8 cellular contexts compared by ENCODE assay signal in genomic region chr6:145814035-145814500, GRCh38. TPM values are rescaled to one million over a fixed set of nuclear protein-coding genes. Genes with fewer than 3 reads are reported as not detected.
A peak's percentile ranks its signal among the peaks of the same experiment; 100 is the strongest.
DNase-seq lines count a peak whose midpoint lies in the region; ATAC-seq and TF ChIP-seq lines count a peak whose summit lies in the region.

No MANE protein-coding gene starts in this region.

- TF ChIP-seq CTCF in RWPE1 (conservative IDR thresholded peaks at IDR 0.05; ENCODE audit: low read depth): no peak
- TF ChIP-seq CTCF in MCF 10A (IDR thresholded peaks at IDR 0.05; ENCODE audit: unreplicated experiment): no peak

- CTCF ChIA-PET in RWPE1 (lab: Yijun Ruan, JAX) (no interaction called here), MCF 10A (lab: Yijun Ruan, JAX) (interaction anchor here (1.1 to 2.6 kb wide), 4 partner anchors 52 to 101 kb away, joined by 3 to 24 read pairs (median 4); partner anchors contain the start of gene EPM2A)

- H3K27ac ChIP-seq in RWPE1: peak overlapping the region; percentile 92
- peak overlapping the region; percentile 75 to 97 (median 92) for H3K27ac ChIP-seq in skin epidermis

- POLR2A ChIA-PET in RWPE1 (lab: Yijun Ruan, JAX; ENCODE audit: low non-redundant PET): interaction anchor here (2.6 kb wide), 1 partner anchor 79 kb away, joined by 17 read pairs; the partner anchor contains the start of gene EPM2A
- POLR2A ChIA-PET in MCF 10A (lab: Yijun Ruan, JAX): interaction anchor here (0.6 to 3.3 kb wide), 23 partner anchors 12 to 732 kb away, joined by 3 to 158 read pairs (median 4); partner anchors contain the start of genes EPM2A and SHPRH

- ATAC-seq in GM19463 (IDR thresholded peaks at IDR 0.05; ENCODE audit: unreplicated experiment): peak; percentile 13
- peak; percentile 14 for ATAC-seq in HG03460 (IDR thresholded peaks at IDR 0.05; ENCODE audit: unreplicated experiment)

- H3K27me3 Mint-ChIP-seq in MCF 10A (ENCODE audit: insufficient read depth, unreplicated experiment): no peaks in the 10 kb centered on the region

- peaks cover 38% of the 10 kb centered on the region for H3K4me1 Mint-ChIP-seq in MCF 10A (ENCODE audit: insufficient read depth, unreplicated experiment)

- intact Hi-C loops in MCF 10A (cut with micrococcal nuclease): loop anchor here (1.0 to 10.0 kb wide), 3 partner anchors 79 to 731 kb away; partner anchors contain the start of genes EPM2A and RAB32

- DNase-seq in DMS114 treated with DMSO at 0.1 percent for 48 hours (lab: John Stamatoyannopoulos, UW; ENCODE audit: unreplicated experiment) (peak; percentile 6), RWPE1 (ENCODE audit: low spot score) (peak; percentile 35), MCF 10A (ENCODE audit: unreplicated experiment) (peak; percentile 66), iPS-NIHi7 (ENCODE audit: extremely low spot score) (peak; percentile 31), NCI-H1930 (lab: John Stamatoyannopoulos, UW) (no peak)

- H3K4me3 ChIP-seq in skin epidermis: peak overlapping the region; percentile 60 to 85 (median 68)

- no TSS peak for BruUV-seq in MCF 10A (replicated peaks; lab: Mats Ljungman, UMichigan)

- H3K9me3 Mint-ChIP-seq in MCF 10A (ENCODE audit: unreplicated experiment): no peaks in the 10 kb centered on the region

- peak overlapping the region; percentile 95 for H3K27ac Mint-ChIP-seq in MCF 10A (ENCODE audit: low read depth, unreplicated experiment)

- no peaks in the 10 kb centered on the region for H3K36me3 Mint-ChIP-seq in MCF 10A (ENCODE audit: insufficient read depth, unreplicated experiment)

- H3K4me3 Mint-ChIP-seq in MCF 10A (ENCODE audit: unreplicated experiment): peak overlapping the region; percentile 81

RNA-seq across cellular contexts. Expression of gene FBXO30, which starts 0.5 kb away (rescaled TPM):
- total RNA-seq in MCF 10A (2022): 10.6 and 10.9 TPM in 2 replicates

Comparison
In these comparisons a context has a peak if more than half of its experiments do, and no peak if none do; other contexts are left out.
1. DNase-seq: peak in DMS114 treated with DMSO at 0.1 percent for 48 hours (single experiment), RWPE1 (single experiment), MCF 10A (single experiment) and iPS-NIHi7 (single experiment); none in NCI-H1930 (0 of 2).